In genomic region chr18:21934766-21935015, GRCh38 we compare ENCODE assay signal across 18 cellular contexts.
"Had no signal": no experiment of that assay in that cellular context is flagged by ENCODE, and none has a peak within 500 bp of the region (broad histone marks: within the 10 kb centered on the region; RNA-seq: fewer than 3 reads in every experiment).

No MANE protein-coding gene starts in this region.

- DNase-seq: Karpas-422, KG1, MG63, NCI-H1092, NCI-H1105 treated with DMSO at 0.1 percent for 48 hours, NCI-H1417 treated with DMSO at 0.1 percent for 48 hours, NCI-H1694 treated with DMSO at 0.1 percent for 48 hours, NCI-H1930, NCI-H2107, NCI-H226, NCI-H446, NCI-H510A, NCI-H524 treated with DMSO at 0.1 percent for 48 hours, SHP77, SK-N-SH, T-helper 1 cell had no signal

- FAIRE-seq: RCC 7860 had no signal

- H3K27ac ChIP-seq: RWPE1 had no signal

- H3K4me2 ChIP-seq: SK-N-SH had no signal

- H3K9ac ChIP-seq: SK-N-SH had no signal

- H3K4me3 ChIP-seq: MG63 had no signal

- H3K36me3 ChIP-seq: MG63 had no signal

- H3K27me3 ChIP-seq: MG63 had no signal

- H3K9me3 ChIP-seq: MG63, SK-N-SH had no signal
